17 cellular contexts compared by ENCODE assay signal in the genomic region with DNA sequence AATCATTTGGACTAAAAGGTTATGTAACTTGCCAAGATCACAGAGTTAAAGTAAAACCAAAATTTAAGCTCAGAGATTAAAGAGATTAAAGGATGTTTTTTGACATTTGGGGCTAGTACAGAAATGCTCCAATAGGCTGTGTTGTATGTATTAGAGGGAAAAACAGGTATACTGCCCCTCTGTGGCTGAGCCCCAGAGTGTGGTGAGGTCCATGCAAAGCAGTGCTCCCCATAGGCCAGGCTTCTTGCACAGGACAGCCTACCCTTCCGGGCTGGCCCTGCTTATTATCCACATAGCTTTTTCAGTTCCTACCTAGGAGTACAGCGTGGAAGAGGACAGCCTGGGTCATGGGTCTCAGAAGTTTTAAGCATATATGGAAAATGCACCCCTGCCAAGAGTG.
"Had no signal": no experiment of that assay in that cellular context is flagged by ENCODE, and none has a peak within 500 bp of the region (broad histone marks: within the 10 kb centered on the region; RNA-seq: fewer than 3 reads in every experiment).

No MANE protein-coding gene starts in this region.

- H3K9me3 ChIP-seq: left lung, thyroid gland, uterus had no signal

- H3K4me1 ChIP-seq: left lung, thyroid gland, uterus had no signal

- H3K4me3 ChIP-seq: hepatocyte, left lung, thyroid gland, uterus had no signal

- H3K27me3 ChIP-seq: hepatocyte, left lung, thyroid gland, uterus had no signal

- DNase-seq: activated CD4-positive, alpha-beta memory T cell treated with anti-CD3 and anti-CD28 coated beads, Interleukin-2, amount 10 ng/mL, durations not matched to agents 7 days and 5 days; activated CD4-positive, alpha-beta T cell treated with anti-CD3 and anti-CD28 coated beads for 48 hours; activated CD4-positive, CD25-positive, alpha-beta regulatory T cell; activated CD8-positive, alpha-beta memory T cell treated with anti-CD3 and anti-CD28 coated beads, Interleukin-2, amount 10 ng/mL, durations not matched to agents 7 days and 5 days; activated naive CD4-positive, alpha-beta T cell; activated naive CD8-positive, alpha-beta T cell treated with anti-CD3 and anti-CD28 coated beads for 36 hours; amniotic stem cell; effector CD8-positive, alpha-beta T cell; left lung; nephron progenitor cell; occipital lobe; stimulated activated CD4-positive, alpha-beta T cell treated with anti-CD3 and anti-CD28 coated beads, Interleukin-12 subunit alpha, Interleukin-12 subunit beta, amount 100 ng/mL, for 4 hours; stimulated activated CD4-positive, alpha-beta T cell treated with anti-CD3 and anti-CD28 coated beads, Interleukin-2, amount 100 ng/mL, for 24 hours; stimulated activated naive CD4-positive, alpha-beta T cell treated with Interleukin-2 at 50 U/mL for 16 hours; thyroid gland; uterus had no signal

- H3K36me3 ChIP-seq: left lung, thyroid gland, uterus had no signal

- H3K27ac ChIP-seq: hepatocyte, left lung, thyroid gland, uterus had no signal

- ATAC-seq: activated CD8-positive, alpha-beta memory T cell treated with anti-CD3 and anti-CD28 coated beads, Interleukin-2, amount 10 ng/mL, durations not matched to agents 7 days and 5 days; left lung had no signal
